8 cellular contexts compared by ENCODE assay signal in the genomic region with DNA sequence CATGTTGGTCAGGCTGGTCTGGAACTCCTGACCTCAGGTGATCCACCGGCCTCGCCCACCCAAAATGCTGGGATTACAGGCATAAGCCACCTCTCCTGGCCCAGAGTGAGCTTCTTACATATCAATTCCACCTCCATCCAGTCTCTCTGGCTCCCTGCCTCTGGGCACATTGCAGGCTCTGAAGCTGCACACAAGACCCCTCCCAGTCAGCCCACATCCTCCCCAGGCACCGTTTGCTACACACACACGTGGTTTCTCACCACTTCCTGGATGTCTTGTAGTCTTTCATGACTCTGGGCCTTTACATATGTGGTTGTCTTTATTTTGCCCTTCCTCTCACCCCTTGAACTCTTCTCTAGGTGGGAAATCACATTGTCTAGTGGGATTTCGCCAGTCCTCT.
DNase-seq lines count a peak whose midpoint lies in the region; ATAC-seq and TF ChIP-seq lines count a peak whose summit lies in the region.

No MANE protein-coding gene starts in this region.

- ATAC-seq in GM21360 (IDR thresholded peaks at IDR 0.05; ENCODE audit: unreplicated experiment) = peak; percentile 96

- peak overlapping the region; percentile 1 to 73 (median 8) for H3K27ac Mint-ChIP-seq in IgD-negative memory B cell
- H3K27ac Mint-ChIP-seq in activated CD4-positive, alpha-beta T cell treated with anti-CD3 and anti-CD28 coated beads, Interleukin-2, amount 10 ng/mL, durations not matched to agents 24 days and 14 days = peak overlapping the region; percentile 95

- no peaks in the 10 kb centered on the region for H3K27me3 ChIP-seq in ovary

- H3K9me3 Mint-ChIP-seq in IgD-negative memory B cell = peaks cover 0 to 4% (median 2%) of the 10 kb centered on the region in 3 donors
- H3K9me3 Mint-ChIP-seq in activated CD4-positive, alpha-beta T cell treated with anti-CD3 and anti-CD28 coated beads, Interleukin-2, amount 10 ng/mL, durations not matched to agents 24 days and 14 days = peaks cover 14% of the 10 kb centered on the region

- peaks cover 2% of the 10 kb centered on the region for H3K27me3 Mint-ChIP-seq in IgD-negative memory B cell
- no peaks in the 10 kb centered on the region for H3K27me3 Mint-ChIP-seq in activated CD4-positive, alpha-beta T cell treated with anti-CD3 and anti-CD28 coated beads, Interleukin-2, amount 10 ng/mL, durations not matched to agents 24 days and 14 days

- no peak for TF ChIP-seq CTCF in fibroblast of mammary gland (conservative IDR thresholded peaks at IDR 0.05; ENCODE audit: control insufficient read depth, insufficient read depth, low read depth, low read length)
- no peak for TF ChIP-seq CTCF in foreskin fibroblast (IDR thresholded peaks at IDR 0.05; ENCODE audit: low read depth, low read length)
- no peak for TF ChIP-seq CTCF in ovary (IDR thresholded peaks at IDR 0.05)

- no peak for TF ChIP-seq EP300 in ovary (IDR thresholded peaks at IDR 0.05)

- peaks cover 25 to 41% (median 32%) of the 10 kb centered on the region in 3 donors for H3K4me1 Mint-ChIP-seq in IgD-negative memory B cell
- H3K4me1 Mint-ChIP-seq in activated CD4-positive, alpha-beta T cell treated with anti-CD3 and anti-CD28 coated beads, Interleukin-2, amount 10 ng/mL, durations not matched to agents 24 days and 14 days = peaks cover 53% of the 10 kb centered on the region

- no peak overlapping the region for H3K4me3 ChIP-seq in fibroblast of mammary gland (ENCODE audit: control insufficient read depth, low read depth, low read length)
- no peak overlapping the region for H3K4me3 ChIP-seq in foreskin fibroblast (ENCODE audit: low read depth in 1 of 2, low read length in 2 of 2)
- H3K4me3 ChIP-seq in ovary = no peak overlapping the region

- H3K27ac ChIP-seq in ovary = no peak overlapping the region

- H3K36me3 ChIP-seq in ovary = no peaks in the 10 kb centered on the region

- H3K4me3 Mint-ChIP-seq in IgD-negative memory B cell = peak overlapping the region in 2 of 4 donors; percentile 77 to 81
- peak overlapping the region; percentile 66 for H3K4me3 Mint-ChIP-seq in activated CD4-positive, alpha-beta T cell treated with anti-CD3 and anti-CD28 coated beads, Interleukin-2, amount 10 ng/mL, durations not matched to agents 24 days and 14 days

- intact Hi-C loops in activated CD4-positive, alpha-beta T cell treated with anti-CD3 and anti-CD28 coated beads, Interleukin-2, amount 10 ng/mL, durations not matched to agents 24 days and 14 days (cut with micrococcal nuclease) = loop anchor here (5.0 kb wide), 2 partner anchors 49 to 161 kb away; no protein-coding TSS in a partner anchor
- intact Hi-C loops in ovary (cut with DNase I) = no loop called here

- 71 to 77% (median 77%) methylated on average over 5 of the region's 5 CpGs for WGBS in ovary, 3 donors

- H3K9me3 ChIP-seq in ovary = no peaks in the 10 kb centered on the region

- no peaks in the 10 kb centered on the region for H3K4me1 ChIP-seq in ovary (ENCODE audit: insufficient read depth)

- peaks cover 3% of the 10 kb centered on the region for H3K36me3 Mint-ChIP-seq in IgD-negative memory B cell
- H3K36me3 Mint-ChIP-seq in activated CD4-positive, alpha-beta T cell treated with anti-CD3 and anti-CD28 coated beads, Interleukin-2, amount 10 ng/mL, durations not matched to agents 24 days and 14 days (ENCODE audit: low read depth) = peaks cover 13% of the 10 kb centered on the region

- no peak for TF ChIP-seq POLR2A in ovary (IDR thresholded peaks at IDR 0.05)

- DNase-seq in CMK (ENCODE audit: low read depth) (peak; percentile 80), fibroblast of mammary gland (ENCODE audit: low read depth) (peak; percentile 22), foreskin fibroblast (no peak), ovary (no peak)
- peak; percentile 96 for DNase-seq in activated CD4-positive, alpha-beta T cell treated with anti-CD3 and anti-CD28 coated beads, Interleukin-2, amount 10 ng/mL, durations not matched to agents 24 days and 14 days
- DNase-seq in stimulated activated CD4-positive, alpha-beta T cell treated with anti-CD3 and anti-CD28 coated beads, TNF-alpha, amount 100 ng/mL, for 1 hour (ENCODE audit: low read depth in 3 of 3, low spot score in 1 of 3) = peak; percentile 40 to 66 (median 66)

Comparison
In these comparisons a context has a peak if more than half of its experiments do, and no peak if none do; other contexts are left out.
1. DNase-seq: peak in CMK (single experiment), activated CD4-positive, alpha-beta T cell treated with anti-CD3 and anti-CD28 coated beads, Interleukin-2, amount 10 ng/mL, durations not matched to agents 24 days and 14 days (single experiment), fibroblast of mammary gland (single experiment) and stimulated activated CD4-positive, alpha-beta T cell treated with anti-CD3 and anti-CD28 coated beads, TNF-alpha, amount 100 ng/mL, for 1 hour (3 of 3); none in foreskin fibroblast (0 of 2) and ovary (0 of 5).